Comparison of ENCODE assay signal across 15 cellular contexts in the genomic region with DNA sequence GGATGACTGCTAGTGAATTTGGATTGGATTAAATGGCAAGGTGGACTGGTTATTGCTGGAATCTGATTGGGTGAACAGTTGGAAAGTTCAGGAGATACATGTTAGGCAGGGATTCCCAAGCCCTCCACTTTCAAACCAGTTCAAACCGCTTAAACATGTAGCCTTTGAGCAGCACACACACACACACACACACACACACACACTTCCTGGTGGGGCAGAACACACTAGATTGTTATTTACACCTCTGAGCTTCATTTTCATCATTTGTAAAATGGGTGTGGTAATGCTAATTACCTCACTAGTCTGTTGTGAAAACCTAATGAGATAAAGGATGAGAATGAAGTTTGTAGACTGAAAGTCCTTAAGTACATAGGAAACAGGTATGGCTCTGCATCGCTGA. TPM values are rescaled to one million over a fixed set of nuclear protein-coding genes. Genes with fewer than 3 reads are reported as not detected.
DNase-seq lines count a peak whose midpoint lies in the region; ATAC-seq and TF ChIP-seq lines count a peak whose summit lies in the region.
"Had no signal": no experiment of that assay in that cellular context is flagged by ENCODE, and none has a peak within 500 bp of the region (broad histone marks: within the 10 kb centered on the region; RNA-seq: fewer than 3 reads in every experiment).

No MANE protein-coding gene starts in this region.

- H3K4me1 ChIP-seq in heart left ventricle (peaks cover 3 to 84% (median 74%) of the 10 kb centered on the region in 12 donors), thoracic aorta (ENCODE audit: control insufficient read depth in 1 of 2, low read depth in 2 of 2) (peaks cover 35 to 85% of the 10 kb centered on the region in 2 donors)

- no peaks in the 10 kb centered on the region for H3K27me3 Mint-ChIP-seq in brain
- no peaks in the 10 kb centered on the region for H3K27me3 Mint-ChIP-seq in nephron (ENCODE audit: low read depth)

- WGBS in heart left ventricle, 4 donors, result 87 to 100% (median 94%) methylated on average over 2 of the region's 2 CpGs

- H3K27ac ChIP-seq in heart left ventricle, result peak overlapping the region in 8 of 12 donors; percentile 36 to 97 (median 54)
- H3K27ac ChIP-seq in thoracic aorta, result peak overlapping the region; percentile 75 to 98

- peaks cover 5 to 49% (median 27%) of the 10 kb centered on the region in 9 donors for H3K36me3 ChIP-seq in heart left ventricle
- H3K36me3 ChIP-seq in thoracic aorta, result peaks cover 30% of the 10 kb centered on the region
- H3K36me3 ChIP-seq: HAP-1 had no signal

- H3K4me3 ChIP-seq in heart left ventricle (no peak overlapping the region), thoracic aorta (no peak overlapping the region)
- H3K4me3 ChIP-seq: HAP-1 had no signal

- peaks cover 61% of the 10 kb centered on the region for H3K4me1 Mint-ChIP-seq in brain
- peaks cover 74% of the 10 kb centered on the region for H3K4me1 Mint-ChIP-seq in nephron

- TF ChIP-seq CTCF in heart left ventricle (IDR thresholded peaks at IDR 0.05) (no peak), brain (conservative IDR thresholded peaks at IDR 0.05) (no peak), nephron (IDR thresholded peaks at IDR 0.05; ENCODE audit: unreplicated experiment in 3 of 3) (no peak), thoracic aorta (IDR thresholded peaks at IDR 0.05) (no peak)

- H3K9me3 ChIP-seq in heart left ventricle, result no peaks in the 10 kb centered on the region
- H3K9me3 ChIP-seq in thoracic aorta, result no peaks in the 10 kb centered on the region
- H3K9me3 ChIP-seq: HAP-1 had no signal

- ATAC-seq in heart left ventricle, result no peak
- no peak for ATAC-seq in Right ventricle myocardium inferior
- ATAC-seq in thoracic aorta (ENCODE audit: insufficient number of reproducible peaks, low FRiP score, low read depth), result no peak

- intact Hi-C loops in heart left ventricle (cut with DNase I), result loop anchor here in 7 of 10 donors (2.0 to 10.0 kb wide), 6 partner anchors 57 to 199 kb away; no protein-coding TSS in a partner anchor
- intact Hi-C loops in Right ventricle myocardium inferior (cut with DNase I), result loop anchor here (10.0 kb wide), 1 partner anchor 199 kb away; no protein-coding TSS in a partner anchor

- TF ChIP-seq POLR2A in heart left ventricle (IDR thresholded peaks at IDR 0.05), result no peak

- no peaks in the 10 kb centered on the region for H3K27me3 ChIP-seq in heart left ventricle
- no peaks in the 10 kb centered on the region for H3K27me3 ChIP-seq in thoracic aorta (replicated peaks; ENCODE audit: insufficient read depth)

- no peak for DNase-seq in heart left ventricle
- no peak for DNase-seq in Right ventricle myocardium inferior (ENCODE audit: missing footprints)
- DNase-seq in thoracic aorta (ENCODE audit: low spot score), result no peak
- DNase-seq in stimulated activated CD4-positive, alpha-beta T cell treated with anti-CD3 and anti-CD28 coated beads, Interleukin-4, amount 100 ng/mL, for 24 hours, result no peak
- DNase-seq in stimulated activated CD4-positive, alpha-beta T cell treated with anti-CD3 and anti-CD28 coated beads, Interleukin-15, amount 100 ng/mL, for 24 hours, result no peak
- no peak for DNase-seq in germinal center (ENCODE audit: low spot score)
- DNase-seq: C1 segment of cervical spinal cord, MV-4-11, NCI-H1436, NCI-H2029 treated with DMSO at 0.1 percent for 48 hours, NCI-H510A treated with DMSO at 0.1 percent for 48 hours, OCI-M1 had no signal

- H3K9me3 Mint-ChIP-seq in brain, result no peaks in the 10 kb centered on the region
- H3K9me3 Mint-ChIP-seq in nephron, result no peaks in the 10 kb centered on the region

- H3K4me3 Mint-ChIP-seq in brain (peak overlapping the region in 4 of 5 experiments; percentile 6 to 32 (median 12)), nephron (peak overlapping the region; percentile 8 to 47 (median 43))

- peak overlapping the region in 4 of 5 experiments; percentile 20 to 89 (median 54) for H3K27ac Mint-ChIP-seq in brain
- H3K27ac Mint-ChIP-seq in nephron, result peak overlapping the region; percentile 74 to 81 (median 79)

- H3K36me3 Mint-ChIP-seq in brain, result no peaks in the 10 kb centered on the region
- peaks cover 15% of the 10 kb centered on the region for H3K36me3 Mint-ChIP-seq in nephron (ENCODE audit: low read depth)

RNA-seq across cellular contexts. Expression of gene MYOZ3, which starts 6.9 kb away (rescaled TPM):
- total RNA-seq in heart left ventricle, result 10 to 100 TPM in 1 of 9 donors, 1 to 10 TPM in 8; 1.8 to 10.2 (median 5.1) TPM
- polyA plus RNA-seq in heart left ventricle, result 1 to 10 TPM; 1.2 to 4.6 TPM
- 5.5 TPM for total RNA-seq in Right ventricle myocardium inferior
- polyA plus RNA-seq in brain (ENCODE audit: insufficient read depth, low read depth, low replicate concordance), result 0.24 TPM
- 1 to 10 TPM in 1 of 2 donors, under 1 TPM in 1; 0.81 to 2.8 TPM for total RNA-seq in thoracic aorta

RNA-seq across cellular contexts. Expression of gene SYNPO, which starts 13.7 kb away (rescaled TPM):
- 100 to 1,000 TPM; 444 to 782 (median 590) TPM for total RNA-seq in heart left ventricle
- 100 to 1,000 TPM; 304 to 791 TPM for polyA plus RNA-seq in heart left ventricle
- 587 TPM for total RNA-seq in Right ventricle myocardium inferior
- 50.7 TPM for polyA plus RNA-seq in brain (ENCODE audit: insufficient read depth, low read depth, low replicate concordance)
- 100 to 1,000 TPM; 191 to 226 TPM for total RNA-seq in thoracic aorta

RNA-seq across cellular contexts. Expression of gene RBM22, which starts 46.7 kb away (rescaled TPM):
- total RNA-seq in heart left ventricle, result 10 to 100 TPM; 23.5 to 42.3 (median 28.0) TPM
- 10 to 100 TPM; 19.2 to 24.6 TPM for polyA plus RNA-seq in heart left ventricle
- total RNA-seq in Right ventricle myocardium inferior, result 30.5 TPM
- 52.7 TPM for polyA plus RNA-seq in brain (ENCODE audit: insufficient read depth, low read depth, low replicate concordance)
- 10 to 100 TPM; 37.8 to 46.5 TPM for total RNA-seq in thoracic aorta
